In genomic region chr6:35367646-35368037, GRCh38 we compare ENCODE assay signal across 26 cellular contexts. TPM values are rescaled to one million over a fixed set of nuclear protein-coding genes. Genes with fewer than 3 reads are reported as not detected.
DNase-seq lines count a peak whose midpoint lies in the region; ATAC-seq, FAIRE-seq and TF ChIP-seq lines count a peak whose summit lies in the region.
"Had no signal": no experiment of that assay in that cellular context is flagged by ENCODE, and none has a peak within 500 bp of the region (broad histone marks: within the 10 kb centered on the region; RNA-seq: fewer than 3 reads in every experiment).

No MANE protein-coding gene starts in this region.

- peaks cover 69% of the 10 kb centered on the region for H3K79me2 ChIP-seq in HCT116 (ENCODE audit: insufficient read depth, low read length)
- H3K79me2 ChIP-seq in GM12878 (ENCODE audit: control insufficient read depth, insufficient read depth, low read length): peaks cover 13% of the 10 kb centered on the region

- CTCF ChIA-PET in HCT116 (lab: Charles Lee) (no interaction called here), GM12878 (lab: Yijun Ruan, JAX) (no interaction called here)

- no peak overlapping the region for H3K4me3 Mint-ChIP-seq in CD4-positive, CD25-positive, alpha-beta regulatory T cell
- no peak overlapping the region for H3K4me3 Mint-ChIP-seq in osteocyte (ENCODE audit: unreplicated experiment)
- H3K4me3 Mint-ChIP-seq: activated B cell treated with CpG ODN at 0.5 μM for 24 hours; B cell; stimulated activated memory B cell treated with anti-CD40 and anti-IgM and Interleukin-4, amounts not matched to agents 10 μg/mL and 1 μg/mL and 100 μg/mL, for 72 hours; T-helper 1 cell treated with Interleukin-12 subunit alpha and Interleukin-12 subunit beta and Interleukin-4 antibody, amounts not matched to agents 30 μg/mL and 1 μg/mL, for 36 hours had no signal

- peak overlapping the region; percentile 60 for H3K9ac ChIP-seq in HCT116 (ENCODE audit: low read length)
- no peak overlapping the region for H3K9ac ChIP-seq in GM12878 (ENCODE audit: control insufficient read depth, insufficient read depth, low read length)

- H3K27ac ChIP-seq in CD4-positive, CD25-positive, alpha-beta regulatory T cell (ENCODE audit: insufficient read depth, low read length, poor library complexity, severe bottlenecking): peak overlapping the region; percentile 42
- H3K27ac ChIP-seq in HCT116 (ENCODE audit: low read depth, low read length) (peak overlapping the region; percentile 68), GM12878 (ENCODE audit: control insufficient read depth, insufficient read depth) (peak overlapping the region; percentile 79)
- H3K27ac ChIP-seq: esophagus squamous epithelium, HL-60 had no signal

- no peaks in the 10 kb centered on the region for H4K20me1 ChIP-seq in HCT116 (ENCODE audit: insufficient read depth)
- no peaks in the 10 kb centered on the region for H4K20me1 ChIP-seq in GM12878 (ENCODE audit: control insufficient read depth, insufficient read depth)

- no peak for FAIRE-seq in GM12878 (lab: Jason Lieb, UNC)
- FAIRE-seq: G401.6 had no signal

- H3K27me3 ChIP-seq in CD4-positive, CD25-positive, alpha-beta regulatory T cell (ENCODE audit: control insufficient read depth, insufficient read depth, low read length): no peaks in the 10 kb centered on the region
- no peaks in the 10 kb centered on the region for H3K27me3 ChIP-seq in HCT116 (ENCODE audit: insufficient read depth, low read length)
- H3K27me3 ChIP-seq in GM12878 (replicated peaks in 1 of 2; ENCODE audit: control insufficient read depth in 2 of 2, insufficient read depth in 2 of 2, low read length in 1 of 2): no peaks in the 10 kb centered on the region
- H3K27me3 ChIP-seq: esophagus squamous epithelium, tibial artery had no signal

- TF ChIP-seq RAD21 in HCT116 (IDR thresholded peaks at IDR 0.05; ENCODE audit: low read depth) (no peak), GM12878 (IDR thresholded peaks at IDR 0.05; ENCODE audit: insufficient read depth, low read depth, low read length) (no peak)

- H3K9me3 ChIP-seq in CD4-positive, CD25-positive, alpha-beta regulatory T cell (ENCODE audit: control insufficient read depth in 2 of 2, low read length in 2 of 2): no peaks in the 10 kb centered on the region
- H3K9me3 ChIP-seq in HCT116 (ENCODE audit: control insufficient read depth in 1 of 2, insufficient read depth in 1 of 2, low read depth in 1 of 2, low read length in 2 of 2) (no peaks in the 10 kb centered on the region), GM12878 (replicated peaks; ENCODE audit: control insufficient read depth, insufficient read depth, low read length) (no peaks in the 10 kb centered on the region)
- H3K9me3 ChIP-seq: esophagus squamous epithelium, HAP-1, tibial artery had no signal

- TF ChIP-seq CTCF in HCT116 (IDR thresholded peaks at IDR 0.05 in 2 of 3, conservative IDR thresholded peaks at IDR 0.05 in 1 of 3; ENCODE audit: borderline replicate concordance in 1 of 3, insufficient read depth in 1 of 3, low read depth in 2 of 3, low read length in 2 of 3) (no peak), GM12878 (IDR thresholded peaks at IDR 0.05 in 2 of 3, conservative IDR thresholded peaks at IDR 0.05 in 1 of 3; ENCODE audit: control insufficient read depth in 2 of 3, extremely low read depth in 1 of 3, insufficient read depth in 1 of 3, low read depth in 3 of 3, low read length in 3 of 3) (no peak), osteocyte (IDR thresholded peaks at IDR 0.05) (no peak)

- no peak for DNase-seq in CD4-positive, CD25-positive, alpha-beta regulatory T cell
- DNase-seq in HCT116 (ENCODE audit: low read depth, low spot score): no peak
- DNase-seq in GM12878 (ENCODE audit: low read depth, low spot score): no peak
- DNase-seq in osteocyte (ENCODE audit: extremely low spot score, unreplicated experiment): no peak
- no peak for DNase-seq in stimulated activated CD4-positive, alpha-beta T cell treated with anti-CD3 and anti-CD28 coated beads, Interleukin-2, amount 100 ng/mL, for 24 hours
- DNase-seq: activated B cell treated with CpG ODN at 0.5 μM for 24 hours; amygdala; central memory CD4-positive, alpha-beta T cell; DMS 273 treated with DMSO at 0.1 percent for 48 hours; effector CD4-positive, alpha-beta T cell; esophagus squamous epithelium; glutamatergic neuron; NCI-H187; NCI-H774; retina; SIG-M5; tibial artery had no signal

- peak overlapping the region in 2 of 3 donors; percentile 39 to 88 for H3K27ac Mint-ChIP-seq in CD4-positive, CD25-positive, alpha-beta regulatory T cell
- H3K27ac Mint-ChIP-seq in osteocyte (ENCODE audit: unreplicated experiment): peak overlapping the region; percentile 75
- H3K27ac Mint-ChIP-seq: B cell; stimulated activated memory B cell treated with anti-CD40 and anti-IgM and Interleukin-4, amounts not matched to agents 10 μg/mL and 1 μg/mL and 100 μg/mL, for 72 hours had no signal

- intact Hi-C loops in HCT116 (cut with micrococcal nuclease): no loop called here
- intact Hi-C loops in GM12878 (cut with micrococcal nuclease; ENCODE audit: unreplicated experiment): no loop called here

- BruUV-seq in HCT116 (replicated peaks; lab: Mats Ljungman, UMichigan) (no TSS peak), GM12878 (replicated peaks; lab: Mats Ljungman, UMichigan) (no TSS peak)

- RAD21 ChIA-PET in HCT116 (lab: Charles Lee; ENCODE audit: low non-redundant PET in 1 of 2, low total read pairs in 2 of 2, uncharacterized antibody in 2 of 2, unreplicated experiment in 2 of 2) (no interaction called here), GM12878 (lab: Charles Lee; ENCODE audit: unreplicated experiment) (interaction anchor here (1.4 kb wide), 1 partner anchor 67 kb away, joined by 3 read pairs; no protein-coding TSS in a partner anchor)

- H2AFZ ChIP-seq in HCT116 (ENCODE audit: low read depth, low read length, poor library complexity, severe bottlenecking) (no peak overlapping the region), GM12878 (ENCODE audit: control insufficient read depth, low read depth, low read length) (no peak overlapping the region)

- peaks cover 39% of the 10 kb centered on the region for H3K4me1 ChIP-seq in CD4-positive, CD25-positive, alpha-beta regulatory T cell (ENCODE audit: control insufficient read depth, insufficient read depth, low read length, poor library complexity, severe bottlenecking)
- H3K4me1 ChIP-seq in HCT116 (ENCODE audit: control insufficient read depth in 1 of 2, insufficient read depth in 2 of 2, low read length in 2 of 2): peaks cover 69 to 91% of the 10 kb centered on the region in 2 experiments
- H3K4me1 ChIP-seq in GM12878 (ENCODE audit: control insufficient read depth, insufficient read depth, low read length): peaks cover 48% of the 10 kb centered on the region
- H3K4me1 ChIP-seq: HAP-1 had no signal

- no peaks in the 10 kb centered on the region for H3K27me3 Mint-ChIP-seq in CD4-positive, CD25-positive, alpha-beta regulatory T cell
- H3K27me3 Mint-ChIP-seq in osteocyte (ENCODE audit: unreplicated experiment): no peaks in the 10 kb centered on the region
- H3K27me3 Mint-ChIP-seq: activated B cell treated with CpG ODN at 0.5 μM for 24 hours; B cell; stimulated activated memory B cell treated with anti-CD40 and anti-IgM and Interleukin-4, amounts not matched to agents 10 μg/mL and 1 μg/mL and 100 μg/mL, for 72 hours had no signal

- in situ Hi-C loops in GM12878 (cut with MboI): no loop called here

- no peak overlapping the region for H3K4me3 ChIP-seq in CD4-positive, CD25-positive, alpha-beta regulatory T cell (ENCODE audit: low read depth, low read length)
- 0 out of 4 replicates have a peak overlapping the region, but pooled peaks of 1 of the 2 experiments have one; percentile 28 for H3K4me3 ChIP-seq in HCT116 (replicated peaks in 1 of 2; ENCODE audit: low read depth in 1 of 2, low read length in 2 of 2)
- H3K4me3 ChIP-seq in GM12878: no peak overlapping the region
- H3K4me3 ChIP-seq: esophagus squamous epithelium, HAP-1, tibial artery had no signal

- no peak for ATAC-seq in CD4-positive, CD25-positive, alpha-beta regulatory T cell (ENCODE audit: low read depth in 2 of 2)
- ATAC-seq in HCT116 (no peak), GM12878 (no peak), GM19395 (IDR thresholded peaks at IDR 0.05; ENCODE audit: unreplicated experiment) (no peak), GM18870 (IDR thresholded peaks at IDR 0.05; ENCODE audit: unreplicated experiment) (no peak)
- ATAC-seq: stimulated activated memory B cell treated with anti-CD40 and anti-IgM and Interleukin-4, amounts not matched to agents 10 μg/mL and 1 μg/mL and 100 μg/mL, for 72 hours had no signal

- H3K36me3 Mint-ChIP-seq in CD4-positive, CD25-positive, alpha-beta regulatory T cell: peaks cover 17% of the 10 kb centered on the region
- peaks cover 7% of the 10 kb centered on the region for H3K36me3 Mint-ChIP-seq in osteocyte (ENCODE audit: unreplicated experiment)

- H3K9me3 Mint-ChIP-seq in CD4-positive, CD25-positive, alpha-beta regulatory T cell: peaks cover 0 to 1% (median 0%) of the 10 kb centered on the region in 7 donors
- H3K9me3 Mint-ChIP-seq in osteocyte (ENCODE audit: unreplicated experiment): no peaks in the 10 kb centered on the region
- H3K9me3 Mint-ChIP-seq: activated B cell treated with CpG ODN at 0.5 μM for 24 hours; activated T-helper 2 cell treated with anti-CD3 and anti-CD28 coated beads, Interferon-gamma antibody, Interleukin-2, Interleukin-4, amounts not matched to agents 10 μg/mL and 5 μg/mL and 100 μg/mL, durations not matched to agents 14 hours and 24 hours and 36 hours; stimulated activated memory B cell treated with anti-CD40 and anti-IgM and Interleukin-4, amounts not matched to agents 10 μg/mL and 1 μg/mL and 100 μg/mL, for 72 hours; T-helper 1 cell treated with Interleukin-12 subunit alpha and Interleukin-12 subunit beta and Interleukin-4 antibody, amounts not matched to agents 30 μg/mL and 1 μg/mL, for 36 hours had no signal

- POLR2A ChIA-PET in HCT116 (lab: Charles Lee): interaction anchor here (1.5 kb wide), 1 partner anchor 24 kb away, joined by 4 read pairs; no protein-coding TSS in a partner anchor
- POLR2A ChIA-PET in GM12878 (lab: Charles Lee): interaction anchor here (1.4 kb wide), 1 partner anchor 34 kb away, joined by 5 read pairs; no protein-coding TSS in a partner anchor

- H3K4me2 ChIP-seq in HCT116 (ENCODE audit: low read length): peak overlapping the region; percentile 76
- no peak overlapping the region for H3K4me2 ChIP-seq in GM12878 (ENCODE audit: control insufficient read depth, insufficient read depth)

- H3K9me2 ChIP-seq in HCT116 (ENCODE audit: insufficient read depth): no peaks in the 10 kb centered on the region

- WGBS in GM12878 (ENCODE audit: insufficient coverage, insufficient replicate concordance, low lambda C conversion rate, missing lambda C conversion rate): 98% methylated on average over 5 of the region's 5 CpGs

- SMC1A ChIA-PET in GM12878 (lab: Charles Lee; ENCODE audit: uncharacterized antibody, unreplicated experiment): interaction anchor here (1.1 kb wide), 1 partner anchor 83 kb away, joined by 3 read pairs; no protein-coding TSS in a partner anchor

- no peak for TF ChIP-seq POLR2A in HCT116 (IDR thresholded peaks at IDR 0.05; ENCODE audit: borderline replicate concordance, extremely low read depth, insufficient read depth, insufficient read length)
- TF ChIP-seq POLR2A in GM12878 (IDR thresholded peaks at IDR 0.05; ENCODE audit: low read depth, low read length): no peak

- no peaks in the 10 kb centered on the region for H3K36me3 ChIP-seq in CD4-positive, CD25-positive, alpha-beta regulatory T cell (ENCODE audit: control insufficient read depth, insufficient read depth, low read length)
- H3K36me3 ChIP-seq in HCT116 (ENCODE audit: control insufficient read depth in 1 of 2, insufficient read depth in 2 of 2, low read length in 2 of 2): no peaks in the 10 kb centered on the region; a peak in 1 of 4 replicates
- no peaks in the 10 kb centered on the region; a peak in 1 of 4 replicates for H3K36me3 ChIP-seq in GM12878 (ENCODE audit: control insufficient read depth in 2 of 2, insufficient read depth in 2 of 2, low read length in 1 of 2)
- H3K36me3 ChIP-seq: esophagus squamous epithelium, HAP-1, tibial artery had no signal

- TF ChIP-seq EP300 in GM12878 (IDR thresholded peaks at IDR 0.05; ENCODE audit: borderline replicate concordance in 1 of 2, control insufficient read depth in 1 of 2, low read depth in 2 of 2, low read length in 2 of 2): no peak

- H3K4me1 Mint-ChIP-seq in CD4-positive, CD25-positive, alpha-beta regulatory T cell: peaks cover 14 to 62% (median 55%) of the 10 kb centered on the region in 4 donors
- peaks cover 64% of the 10 kb centered on the region for H3K4me1 Mint-ChIP-seq in osteocyte (ENCODE audit: unreplicated experiment)

RNA-seq across cellular contexts. Expression of gene PPARD, which starts 25.3 kb away (rescaled TPM):
- 37.3 TPM for total RNA-seq in CD4-positive, CD25-positive, alpha-beta regulatory T cell
- polyA plus RNA-seq in CD4-positive, CD25-positive, alpha-beta regulatory T cell: 1 to 10 TPM; 3.8 to 6.6 (median 5.1) TPM
- total RNA-seq in HCT116 (2021; ENCODE audit: unreplicated experiment) (38.4 TPM), GM12878 (2014; rRNA removed) (4.5 and 4.9 TPM in 2 replicates), GM12878 (2014; rRNA removed; fragmentation: Illumina TruSeq; extraction: Trizol) (2.8 and 3.2 TPM in 2 replicates), GM12878 (2021) (12.2 and 12.3 TPM in 2 replicates), osteocyte (33.1 and 33.8 TPM in 2 replicates)
- 49.8 and 55.1 TPM in 2 replicates for polyA plus RNA-seq in HCT116 (2012)
- total RNA-seq in GM12878 (2013; cell fraction: nucleolus; rRNA removed): 6.0 and 6.6 TPM in 2 replicates
- 3.6 TPM for polyA plus RNA-seq in GM12878 (2011; ENCODE audit: low read depth)
- polyA plus RNA-seq in GM12878 (2011; rRNA removed) (3.3 and 5.7 TPM in 2 replicates), GM12878 (2014; fragmentation: Illumina TruSeq; extraction: Trizol) (3.1 and 7.9 TPM in 2 replicates), GM12878 (2014; fragmentation: Nextera tagmentation; extraction: Ambion mirVana) (under 1 TPM; 0.05 to 0.38 TPM), GM12878 (2014; rRNA removed) (12.6 and 14.5 TPM in 2 replicates), GM12878 (2016; fragmentation: Nextera tagmentation; extraction: Ambion mirVana) (1 to 10 TPM; 7.7 to 8.6 TPM)
- polyA plus RNA-seq in GM12878 (2011; cell fraction: cytosol; rRNA removed): 7.8 and 10.6 TPM in 2 replicates
- 15.9 and 17.3 TPM in 2 replicates for polyA plus RNA-seq in GM12878 (2011; cell fraction: nucleus; rRNA removed)
- 6.9 and 8.9 TPM in 2 replicates for polyA plus RNA-seq in GM12878 (2012)
- polyA minus RNA-seq in GM12878 (2011; rRNA and poly(A)+ RNA removed): 4.5 and 7.5 TPM in 2 replicates
- 3.2 and 3.7 TPM in 2 replicates for polyA minus RNA-seq in GM12878 (2011; cell fraction: cytosol; rRNA and poly(A)+ RNA removed)
- 2.3 and 3.5 TPM in 2 replicates for polyA minus RNA-seq in GM12878 (2011; cell fraction: nucleus; rRNA and poly(A)+ RNA removed)
